ENCODE assay signal across 19 cellular contexts in the genomic region with DNA sequence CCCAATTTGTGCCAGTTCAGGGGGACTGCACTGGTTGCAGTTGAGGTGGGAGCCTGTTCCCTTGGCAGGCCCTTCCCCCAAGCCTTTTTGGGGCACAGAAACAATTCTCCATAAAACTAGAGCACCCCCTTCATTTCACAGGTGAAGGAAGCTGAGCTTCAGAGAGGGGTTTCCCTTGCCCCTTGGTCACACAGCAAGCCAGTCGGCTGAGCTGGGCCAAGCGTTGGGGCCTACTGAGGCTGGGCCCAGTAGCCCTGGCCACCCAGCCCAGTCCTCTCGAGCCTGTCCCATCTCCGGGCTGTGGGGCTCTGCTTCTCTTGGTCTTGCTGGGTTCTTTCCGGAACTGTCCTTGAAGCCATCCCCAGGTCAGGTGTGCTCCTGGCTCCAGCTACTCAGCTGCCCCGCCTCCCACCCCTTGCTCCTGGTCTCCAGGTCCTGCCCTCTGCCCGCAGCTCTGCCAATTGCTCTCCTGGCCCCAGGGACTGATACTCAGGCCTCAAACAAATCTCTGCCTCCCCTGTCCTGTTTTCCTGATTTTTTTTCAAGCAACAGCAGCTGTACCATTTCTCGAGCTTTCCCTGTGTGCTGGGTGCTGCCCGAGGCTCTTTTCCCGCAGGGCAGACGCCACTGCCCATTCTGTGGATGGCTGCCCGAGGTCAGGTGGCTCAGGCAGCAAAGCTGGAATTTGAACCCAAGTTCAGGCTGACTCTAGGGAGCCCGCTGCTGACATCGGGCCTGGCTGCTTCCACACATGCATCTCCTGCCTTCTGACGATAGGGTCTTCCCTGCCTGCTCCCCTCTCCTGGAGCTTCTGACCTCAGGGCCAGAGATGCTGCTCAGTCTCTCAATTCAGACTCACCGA.
"Had no signal": no experiment of that assay in that cellular context is flagged by ENCODE, and none has a peak within 500 bp of the region (broad histone marks: within the 10 kb centered on the region; RNA-seq: fewer than 3 reads in every experiment).

No MANE protein-coding gene starts in this region.

- H3K27ac Mint-ChIP-seq: activated naive CD4-positive, alpha-beta T cell treated with anti-CD3 and anti-CD28 coated beads, Interleukin-2, amount 50 U/mL, for 72 hours; activated T-cell treated with anti-CD3 and anti-CD28 coated beads, Interleukin-2, amount 50 U/mL, for 72 hours; mesothelial cell of epicardium; natural killer cell treated with Interleukin-12 subunit alpha and Interleukin-12 subunit beta and Interleukin-15 and Interleukin-18, amount 100 ng/mL, for 72 hours; progenitor cell of endocrine pancreas; stimulated activated effector memory CD8-positive, alpha-beta T cell treated with anti-CD3 and anti-CD28 coated beads, Interleukin-12 subunit alpha, Interleukin-12 subunit beta, amount 100 ng/mL, for 72 hours had no signal

- ATAC-seq: activated naive CD4-positive, alpha-beta T cell treated with anti-CD3 and anti-CD28 coated beads, Interleukin-2, amount 50 U/mL, for 72 hours; activated T-cell treated with anti-CD3 and anti-CD28 coated beads, Interleukin-2, amount 50 U/mL, for 72 hours; left cardiac atrium; natural killer cell treated with Interleukin-12 subunit alpha and Interleukin-12 subunit beta and Interleukin-15 and Interleukin-18, amount 100 ng/mL, for 72 hours; stimulated activated effector memory CD8-positive, alpha-beta T cell treated with anti-CD3 and anti-CD28 coated beads, Interleukin-12 subunit alpha, Interleukin-12 subunit beta, amount 100 ng/mL, for 72 hours had no signal

- H3K4me1 ChIP-seq: adrenal gland had no signal

- H3K9me3 ChIP-seq: adrenal gland, esophagus squamous epithelium, thoracic aorta had no signal

- DNase-seq: activated CD4-positive, alpha-beta T cell treated with anti-CD3 and anti-CD28 coated beads, Interleukin-2, amount 50 U/mL, for 1 hour; activated gamma-delta T cell treated with Interleukin-2 at 50 U/mL for 16 hours; activated T-cell treated with anti-CD3 and anti-CD28 coated beads, Interleukin-2, amount 50 U/mL, for 72 hours; adrenal gland; dermis blood vessel endothelial cell; effector memory CD4-positive, alpha-beta T cell; esophagus squamous epithelium; left cardiac atrium; small intestine; stimulated activated CD4-positive, alpha-beta T cell treated with anti-CD3 and anti-CD28 coated beads, Interleukin-4, amount 100 ng/mL, for 1 hour; T-helper 1 cell; T-helper 9 cell had no signal

- H3K36me3 ChIP-seq: adrenal gland, esophagus squamous epithelium, thoracic aorta had no signal

- H3K36me3 Mint-ChIP-seq: activated naive CD4-positive, alpha-beta T cell treated with anti-CD3 and anti-CD28 coated beads, Interleukin-2, amount 50 U/mL, for 72 hours; mesothelial cell of epicardium; natural killer cell treated with Interleukin-12 subunit alpha and Interleukin-12 subunit beta and Interleukin-15 and Interleukin-18, amount 100 ng/mL, for 72 hours; stimulated activated effector memory CD8-positive, alpha-beta T cell treated with anti-CD3 and anti-CD28 coated beads, Interleukin-12 subunit alpha, Interleukin-12 subunit beta, amount 100 ng/mL, for 72 hours had no signal

- H3K4me3 Mint-ChIP-seq: activated T-cell treated with anti-CD3 and anti-CD28 coated beads, Interleukin-2, amount 50 U/mL, for 72 hours; mesothelial cell of epicardium; natural killer cell treated with Interleukin-12 subunit alpha and Interleukin-12 subunit beta and Interleukin-15 and Interleukin-18, amount 100 ng/mL, for 72 hours; stimulated activated effector memory CD8-positive, alpha-beta T cell treated with anti-CD3 and anti-CD28 coated beads, Interleukin-12 subunit alpha, Interleukin-12 subunit beta, amount 100 ng/mL, for 72 hours had no signal

- H3K4me3 ChIP-seq: adrenal gland, esophagus squamous epithelium, lung, thoracic aorta had no signal

- H3K9me3 Mint-ChIP-seq: activated naive CD4-positive, alpha-beta T cell treated with anti-CD3 and anti-CD28 coated beads, Interleukin-2, amount 50 U/mL, for 72 hours; activated T-cell treated with anti-CD3 and anti-CD28 coated beads, Interleukin-2, amount 50 U/mL, for 72 hours; mesothelial cell of epicardium; natural killer cell treated with Interleukin-12 subunit alpha and Interleukin-12 subunit beta and Interleukin-15 and Interleukin-18, amount 100 ng/mL, for 72 hours; stimulated activated effector memory CD8-positive, alpha-beta T cell treated with anti-CD3 and anti-CD28 coated beads, Interleukin-12 subunit alpha, Interleukin-12 subunit beta, amount 100 ng/mL, for 72 hours had no signal

- FAIRE-seq: small intestine had no signal

- H3K27ac ChIP-seq: adrenal gland, esophagus squamous epithelium, thoracic aorta had no signal
